18 cellular contexts compared by ENCODE assay signal in genomic region chr16:77922355-77922754, GRCh38.
DNase-seq lines count a peak whose midpoint lies in the region; ATAC-seq and TF ChIP-seq lines count a peak whose summit lies in the region.
"Had no signal": no experiment of that assay in that cellular context is flagged by ENCODE, and none has a peak within 500 bp of the region (broad histone marks: within the 10 kb centered on the region; RNA-seq: fewer than 3 reads in every experiment).

No MANE protein-coding gene starts in this region.

- no peaks in the 10 kb centered on the region for H3F3A ChIP-seq in neural progenitor cell (ENCODE audit: low read depth)

- H3K27me3 Mint-ChIP-seq in neural progenitor cell (ENCODE audit: insufficient read depth, low read depth) = peaks cover 5% of the 10 kb centered on the region

- intact Hi-C loops in left ventricle myocardium superior (cut with micrococcal nuclease) = no loop called here
- intact Hi-C loops in cardiac septum (cut with DNase I) = no loop called here
- intact Hi-C loops in upper lobe of right lung (cut with DNase I) = no loop called here

- no peaks in the 10 kb centered on the region for H3K79me2 ChIP-seq in neural progenitor cell (ENCODE audit: low read depth)

- no peak overlapping the region for H3K4me2 ChIP-seq in neural progenitor cell
- H3K4me2 ChIP-seq: A549 had no signal

- H3K4me1 ChIP-seq in neural progenitor cell (peaks cover 22% of the 10 kb centered on the region), upper lobe of right lung (peaks cover 14% of the 10 kb centered on the region)
- H3K4me1 ChIP-seq: A549 had no signal

- H3K9ac ChIP-seq in neural progenitor cell = no peak overlapping the region

- H3K36me3 ChIP-seq in neural progenitor cell = no peaks in the 10 kb centered on the region
- no peaks in the 10 kb centered on the region for H3K36me3 ChIP-seq in upper lobe of right lung

- no peaks in the 10 kb centered on the region for H3K9me3 Mint-ChIP-seq in neural progenitor cell
- H3K9me3 Mint-ChIP-seq: CD4-positive, alpha-beta memory T cell had no signal

- H3K27ac ChIP-seq in neural progenitor cell = no peak overlapping the region
- no peak overlapping the region for H3K27ac ChIP-seq in upper lobe of right lung
- H3K27ac ChIP-seq: 22Rv1, A549 had no signal

- H3K27me3 ChIP-seq in neural progenitor cell = no peaks in the 10 kb centered on the region
- H3K27me3 ChIP-seq in upper lobe of right lung = peaks cover 11% of the 10 kb centered on the region

- no peak overlapping the region for H3K4me3 Mint-ChIP-seq in neural progenitor cell
- H3K4me3 Mint-ChIP-seq: CD4-positive, alpha-beta memory T cell had no signal

- peaks cover 63% of the 10 kb centered on the region for H3K4me1 Mint-ChIP-seq in neural progenitor cell
- H3K4me1 Mint-ChIP-seq: CD4-positive, alpha-beta memory T cell had no signal

- H3K4me3 ChIP-seq in neural progenitor cell (no peak overlapping the region), upper lobe of right lung (no peak overlapping the region)
- H3K4me3 ChIP-seq: A549 had no signal

- no peaks in the 10 kb centered on the region for H4K20me1 ChIP-seq in neural progenitor cell (ENCODE audit: low read depth)

- TF ChIP-seq CTCF in neural progenitor cell (IDR thresholded peaks at IDR 0.05) (no peak), upper lobe of right lung (IDR thresholded peaks at IDR 0.05) (no peak)

- peak overlapping the region; percentile 27 for H3K27ac Mint-ChIP-seq in neural progenitor cell
- H3K27ac Mint-ChIP-seq: CD4-positive, alpha-beta memory T cell had no signal

- H3K36me3 Mint-ChIP-seq in neural progenitor cell = peaks cover 10% of the 10 kb centered on the region
- H3K36me3 Mint-ChIP-seq: CD4-positive, alpha-beta memory T cell had no signal

- no peaks in the 10 kb centered on the region for H3K9me3 ChIP-seq in neural progenitor cell (ENCODE audit: low read depth)
- no peaks in the 10 kb centered on the region for H3K9me3 ChIP-seq in upper lobe of right lung
- H3K9me3 ChIP-seq: A549 had no signal

- no peak overlapping the region for H2AFZ ChIP-seq in neural progenitor cell (replicated peaks)

- ATAC-seq in left ventricle myocardium superior (peak; percentile 57), upper lobe of right lung (no peak)
- ATAC-seq: A549, HCT116 had no signal

- DNase-seq in NCI-H82 (lab: John Stamatoyannopoulos, UW) = peak; percentile 19
- DNase-seq in NCI-H82 treated with DMSO at 0.1 percent for 48 hours (lab: John Stamatoyannopoulos, UW; ENCODE audit: unreplicated experiment) = no peak
- no peak for DNase-seq in left ventricle myocardium superior
- no peak for DNase-seq in cardiac septum (ENCODE audit: low spot score)
- DNase-seq in neural progenitor cell (ENCODE audit: low spot score) = peak; percentile 16
- no peak for DNase-seq in HCEC 1CT
- DNase-seq in upper lobe of right lung = no peak
- DNase-seq: C1 segment of cervical spinal cord; Calu3; CD4-positive, alpha-beta memory T cell; COR-L47; DMS53; DMS79 treated with DMSO at 0.1 percent for 48 hours; GF-D8; H7 had no signal

Comparison
In these comparisons a context has a peak if more than half of its experiments do, and no peak if none do; other contexts are left out.
1. DNase-seq: peak in NCI-H82 (single experiment) and neural progenitor cell (single experiment); none in NCI-H82 treated with DMSO at 0.1 percent for 48 hours (single experiment), left ventricle myocardium superior (single experiment), cardiac septum (single experiment), HCEC 1CT (single experiment) and upper lobe of right lung (single experiment).